ENCODE assay signal across 11 cellular contexts in the genomic region with DNA sequence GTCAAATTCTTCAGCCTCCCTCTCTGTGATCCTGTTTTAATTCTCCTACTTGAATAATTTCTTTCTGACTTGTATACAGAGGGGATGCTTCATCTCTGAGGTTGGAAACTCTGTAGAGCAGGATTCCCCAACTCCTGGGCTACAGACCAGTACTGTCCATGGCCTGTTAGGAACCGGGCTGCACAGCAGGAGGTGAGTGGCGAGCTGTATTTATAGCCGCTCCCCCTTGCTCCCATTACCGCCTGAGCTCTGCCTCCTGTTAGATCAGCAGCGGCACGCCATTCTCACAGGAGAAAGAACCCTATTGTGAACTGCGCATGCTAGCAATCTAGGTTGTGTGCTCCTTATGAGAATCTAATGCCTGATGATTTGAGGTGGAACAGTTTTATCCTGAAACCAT. TPM values are rescaled to one million over a fixed set of nuclear protein-coding genes. Genes with fewer than 3 reads are reported as not detected.
"Had no signal": no experiment of that assay in that cellular context is flagged by ENCODE, and none has a peak within 500 bp of the region (broad histone marks: within the 10 kb centered on the region; RNA-seq: fewer than 3 reads in every experiment).

No MANE protein-coding gene starts in this region.

RNA-seq across cellular contexts. Expression of gene USP6, which starts 59.2 kb away (rescaled TPM):
- total RNA-seq: body of pancreas, bronchial epithelial cell had no signal

RNA-seq across cellular contexts. Expression of gene SCIMP, which starts 59.6 kb away (rescaled TPM):
- total RNA-seq: activated naive CD4-positive, alpha-beta T cell treated with anti-CD3 and anti-CD28 coated beads for 36 hours; activated naive CD8-positive, alpha-beta T cell treated with anti-CD3 and anti-CD28 coated beads for 36 hours; activated T-cell treated with anti-CD3 and anti-CD28 coated beads, Interleukin-2, amount 50 U/mL, for 72 hours; activated T-helper 1 cell treated with anti-CD3 and anti-CD28 coated beads, Interleukin-12 subunit alpha, Interleukin-12 subunit beta, Interleukin-2, Interleukin-4 antibody, amounts not matched to agents 30 ng/mL and 10 ng/mL and 1 ng/mL, durations not matched to agents 14 hours and 24 hours and 36 hours; activated T-helper 17 cell treated with anti-CD3 and anti-CD28 coated beads, Interleukin-2, amount 50 U/mL, for 72 hours; activated T-helper 2 cell treated with anti-CD3 and anti-CD28 coated beads, Interferon-gamma antibody, Interleukin-2, Interleukin-4, amounts not matched to agents 10 μg/mL and 5 μg/mL and 100 μg/mL, durations not matched to agents 14 hours and 24 hours and 36 hours; astrocyte; bronchial epithelial cell; cardiac muscle cell; chondrocyte had no signal
